23 cellular contexts compared by ENCODE assay signal in the genomic region with DNA sequence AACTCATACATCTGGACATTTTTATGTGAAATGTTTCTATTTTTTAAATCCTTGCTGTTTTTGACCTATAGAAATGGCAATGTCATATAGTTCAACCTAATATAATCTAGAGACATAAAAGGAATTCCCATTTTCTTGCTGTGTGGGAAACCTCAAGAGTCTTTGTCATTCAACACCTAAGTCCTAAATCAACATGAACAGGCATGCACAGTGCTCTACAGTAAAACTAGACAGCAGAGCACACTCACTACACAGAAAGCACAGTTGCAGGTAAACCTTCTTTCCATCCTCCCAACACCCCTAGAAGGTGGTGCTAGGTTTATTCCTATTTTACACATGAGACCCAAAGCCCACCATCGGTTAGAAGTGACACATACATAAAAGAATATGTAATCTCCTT.
DNase-seq lines count a peak whose midpoint lies in the region; TF ChIP-seq lines count a peak whose summit lies in the region.
"Had no signal": no experiment of that assay in that cellular context is flagged by ENCODE, and none has a peak within 500 bp of the region (broad histone marks: within the 10 kb centered on the region; RNA-seq: fewer than 3 reads in every experiment).

No MANE protein-coding gene starts in this region.

- H3K36me3 ChIP-seq in mesodermal cell (ENCODE audit: control insufficient read depth, insufficient read depth, low read length): no peaks in the 10 kb centered on the region
- no peaks in the 10 kb centered on the region for H3K36me3 ChIP-seq in spleen
- no peaks in the 10 kb centered on the region for H3K36me3 ChIP-seq in hepatocyte (replicated peaks; ENCODE audit: insufficient read depth, low read depth)
- H3K36me3 ChIP-seq: BE2C had no signal

- WGBS in mesodermal cell (ENCODE audit: insufficient coverage in 2 of 2), 2 experiments: no CpG with 5 or more reads among the region's 1 CpG
- 79 to 86% (median 84%) methylated on average over 1 of the region's 1 CpG for WGBS in spleen, 5 donors
- 77% methylated on average over 1 of the region's 1 CpG for WGBS in hepatocyte (ENCODE audit: low lambda C conversion rate, missing lambda C conversion rate)

- H3K4me3 ChIP-seq in mesodermal cell (ENCODE audit: extremely low read depth, insufficient read depth, low read length, poor library complexity, severe bottlenecking): no peak overlapping the region
- no peak overlapping the region for H3K4me3 ChIP-seq in spleen
- no peak overlapping the region for H3K4me3 ChIP-seq in hepatocyte

- intact Hi-C loops in spleen (cut with DNase I; ENCODE audit: low total_unique reads): no loop called here

- H3K9me2 ChIP-seq in hepatocyte (replicated peaks; ENCODE audit: insufficient read depth): no peaks in the 10 kb centered on the region

- peak; percentile 51 for DNase-seq in DMS53 (lab: John Stamatoyannopoulos, UW)
- no peak for DNase-seq in DMS53 treated with DMSO at 0.1 percent for 48 hours (lab: John Stamatoyannopoulos, UW; ENCODE audit: unreplicated experiment)
- peak; percentile 41 for DNase-seq in epithelial cell of prostate (ENCODE audit: low read depth, low spot score)
- DNase-seq in spleen: no peak
- DNase-seq in hepatocyte (ENCODE audit: low spot score): no peak
- DNase-seq in germinal center (ENCODE audit: low spot score): no peak
- no peak for DNase-seq in mucosa of gallbladder (ENCODE audit: low spot score)
- DNase-seq: ACHN; BE2C; CD8-positive, alpha-beta memory T cell; HCEC 1CT; Karpas-422; NCI-H1092 treated with DMSO at 0.1 percent for 48 hours; NCI-H1436; NCI-H187; NCI-H2081 treated with DMSO at 0.1 percent for 48 hours; NCI-H446; NCI-H524 treated with DMSO at 0.1 percent for 48 hours; NCI-H774; PC-3 had no signal

- no peak overlapping the region for H2AFZ ChIP-seq in hepatocyte

- TF ChIP-seq CTCF in spleen (IDR thresholded peaks at IDR 0.05 in 8 of 11, conservative IDR thresholded peaks at IDR 0.05 in 3 of 11) (no peak), hepatocyte (IDR thresholded peaks at IDR 0.05; ENCODE audit: poor library complexity) (no peak)

- H4K20me1 ChIP-seq in hepatocyte (ENCODE audit: insufficient read depth, poor library complexity, severe bottlenecking): no peaks in the 10 kb centered on the region

- H3K27me3 ChIP-seq in spleen (replicated peaks in 1 of 7): no peaks in the 10 kb centered on the region
- H3K27me3 ChIP-seq in hepatocyte: no peaks in the 10 kb centered on the region
- H3K27me3 ChIP-seq: BE2C had no signal

- H3K9me3 ChIP-seq in mesodermal cell (ENCODE audit: control insufficient read depth, low read length) (no peaks in the 10 kb centered on the region), spleen (no peaks in the 10 kb centered on the region), hepatocyte (ENCODE audit: low read depth) (no peaks in the 10 kb centered on the region)
- H3K9me3 ChIP-seq: BE2C had no signal

- no peaks in the 10 kb centered on the region for H3K79me2 ChIP-seq in hepatocyte

- no peak for TF ChIP-seq POLR2A in spleen (IDR thresholded peaks at IDR 0.05)

- H3K4me2 ChIP-seq in hepatocyte: no peak overlapping the region

- H3K27ac ChIP-seq in epithelial cell of prostate (no peak overlapping the region), mesodermal cell (ENCODE audit: low read depth, low read length, severe bottlenecking) (peak overlapping the region; percentile 72), spleen (peak overlapping the region in 5 of 8 donors; percentile 2 to 64 (median 61)), hepatocyte (no peak overlapping the region)
- H3K27ac ChIP-seq: 22Rv1, HL-60 had no signal

- H3K4me1 ChIP-seq in mesodermal cell (ENCODE audit: control insufficient read depth, insufficient read depth, low read length, poor library complexity, severe bottlenecking): peaks cover 27% of the 10 kb centered on the region
- H3K4me1 ChIP-seq in spleen: peaks cover 3 to 50% (median 16%) of the 10 kb centered on the region in 6 donors
- peaks cover 31% of the 10 kb centered on the region for H3K4me1 ChIP-seq in hepatocyte (ENCODE audit: insufficient read depth)
- H3K4me1 ChIP-seq: BE2C had no signal

Comparison
In these comparisons a context has a peak if more than half of its experiments do, and no peak if none do; other contexts are left out.
1. DNase-seq: peak in DMS53 (single experiment) and epithelial cell of prostate (single experiment); none in DMS53 treated with DMSO at 0.1 percent for 48 hours (single experiment), spleen (single experiment), hepatocyte (single experiment), germinal center (single experiment) and mucosa of gallbladder (single experiment).
2. H3K27ac ChIP-seq: peak in mesodermal cell (single experiment) and spleen (5 of 8); none in epithelial cell of prostate (single experiment) and hepatocyte (single experiment).